In genomic region chr3:139343895-139344856, GRCh38 we compare ENCODE assay signal across 8 cellular contexts. TPM values are rescaled to one million over a fixed set of nuclear protein-coding genes. Genes with fewer than 3 reads are reported as not detected.
A peak's percentile ranks its signal among the peaks of the same experiment; 100 is the strongest.
DNase-seq lines count a peak whose midpoint lies in the region; ATAC-seq and TF ChIP-seq lines count a peak whose summit lies in the region.

MRPS22 (plus strand) TSS chr3:139344020; CDS start chr3:139344027, 7 bp downstream.

- no peaks in the 10 kb centered on the region for H3K9me3 Mint-ChIP-seq in IgD-negative memory B cell

- H3K4me3 Mint-ChIP-seq in IgD-negative memory B cell: peak within 1 kb of the TSS in 2 of 4 donors; percentile 18 to 80

- peak within 1 kb of the TSS; percentile 89 to 90 for H3K9ac ChIP-seq in mucosa of rectum (ENCODE audit: low read depth in 1 of 2, low read length in 2 of 2)

- peaks cover 6% of the 10 kb centered on the region for H3K27me3 Mint-ChIP-seq in IgD-negative memory B cell

- H3K36me3 Mint-ChIP-seq in IgD-negative memory B cell: peaks cover 3% of the 10 kb centered on the region

- H3K4me1 Mint-ChIP-seq in IgD-negative memory B cell: peaks cover 0 to 7% (median 2%) of the 10 kb centered on the region in 3 donors

- DNase-seq in DMS 273 treated with DMSO at 0.1 percent for 48 hours (lab: John Stamatoyannopoulos, UW) (peak; percentile 88), OCI-M2 (lab: John Stamatoyannopoulos, UW; ENCODE audit: unreplicated experiment) (peak; percentile 43), activated T-cell treated with anti-CD3 and anti-CD28 coated beads for 4 hours (peak; percentile 70), erythroblast (lab: John Stamatoyannopoulos, UW) (peak; percentile 91 to 93)
- DNase-seq in stimulated activated CD8-positive, alpha-beta memory T cell treated with anti-CD3 and anti-CD28 coated beads, Interleukin-4, amount 100 ng/mL, for 48 hours: peak; percentile 83

- H3K27ac Mint-ChIP-seq in IgD-negative memory B cell: peak within 1 kb of the TSS in 1 of 3 donors; percentile 84

- peaks cover 9 to 12% of the 10 kb centered on the region in 2 donors for H3K4me1 ChIP-seq in mucosa of rectum (ENCODE audit: control insufficient read depth in 2 of 2, insufficient read depth in 2 of 2, low read length in 2 of 2)

- ATAC-seq in GM21529 (IDR thresholded peaks at IDR 0.05; ENCODE audit: unreplicated experiment): peak; percentile 99

- H3K4me3 ChIP-seq in mucosa of rectum (ENCODE audit: low read length in 2 of 2): peak within 1 kb of the TSS; percentile 81 to 94

- H3K36me3 ChIP-seq in mucosa of rectum (ENCODE audit: control insufficient read depth in 2 of 2, insufficient read depth in 2 of 2, low read length in 2 of 2): peaks cover 18 to 24% of the 10 kb centered on the region in 2 donors

- peaks cover 0 to 5% of the 10 kb centered on the region in 2 donors for H3K27me3 ChIP-seq in mucosa of rectum (ENCODE audit: control insufficient read depth in 2 of 2, insufficient read depth in 2 of 2, low read length in 2 of 2)

- peak; percentile 80 for TF ChIP-seq POLR2A in erythroblast (IDR thresholded peaks at IDR 0.05; ENCODE audit: low read length)

- peak within 1 kb of the TSS; percentile 91 for H3K27ac ChIP-seq in mucosa of rectum (ENCODE audit: low read depth in 2 of 2, low read length in 2 of 2)

- no peaks in the 10 kb centered on the region for H3K9me3 ChIP-seq in mucosa of rectum (ENCODE audit: control insufficient read depth in 2 of 2, low read length in 2 of 2)

RNA-seq across cellular contexts. Expression of gene MRPS22, which starts in this region (rescaled TPM):
- 32.5 TPM for polyA plus RNA-seq in IgD-negative memory B cell

Comparison
In these comparisons a context has a peak if more than half of its experiments do, and no peak if none do; other contexts are left out.
1. Peak in every context shown above with its lines: DNase-seq, ATAC-seq, H3K4me3 ChIP-seq and H3K27ac ChIP-seq.